11 cellular contexts compared by ENCODE assay signal in the genomic region with DNA sequence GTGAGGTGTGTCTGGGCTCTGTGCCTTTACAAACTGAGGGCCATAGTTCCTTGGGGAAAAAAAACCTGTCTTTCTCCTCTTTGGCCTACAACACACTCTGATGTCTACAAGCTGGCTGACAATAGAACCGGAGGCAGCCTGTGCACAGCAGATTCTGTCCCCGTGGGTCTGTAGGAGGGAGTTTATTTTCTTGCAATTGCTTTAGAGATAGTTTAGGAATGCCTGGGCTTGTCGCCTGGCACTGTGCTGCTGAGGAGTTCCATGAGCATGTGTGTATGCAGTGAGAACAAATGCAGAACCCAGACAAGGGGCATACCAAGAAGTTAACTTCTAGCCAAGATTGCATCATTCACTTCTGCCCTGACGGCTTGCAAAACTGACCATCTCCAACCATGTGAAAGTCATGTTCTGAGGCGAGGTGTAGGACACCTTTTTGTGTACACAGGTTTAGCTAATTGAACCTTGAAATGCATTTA. TPM values are rescaled to one million over a fixed set of nuclear protein-coding genes. Genes with fewer than 3 reads are reported as not detected.
DNase-seq lines count a peak whose midpoint lies in the region; ATAC-seq, FAIRE-seq and TF ChIP-seq lines count a peak whose summit lies in the region.
"Had no signal": no experiment of that assay in that cellular context is flagged by ENCODE, and none has a peak within 500 bp of the region (broad histone marks: within the 10 kb centered on the region; RNA-seq: fewer than 3 reads in every experiment).

No MANE protein-coding gene starts in this region.

- peaks cover 27% of the 10 kb centered on the region for H3K4me1 ChIP-seq in astrocyte (ENCODE audit: insufficient read depth, low read length)
- peaks cover 0 to 17% (median 2%) of the 10 kb centered on the region in 12 donors for H3K4me1 ChIP-seq in heart left ventricle
- H3K4me1 ChIP-seq in mucosa of descending colon (ENCODE audit: low read depth) = no peaks in the 10 kb centered on the region

- H3K4me3 Mint-ChIP-seq in astrocyte (ENCODE audit: unreplicated experiment) = peak overlapping the region; percentile 20
- no peak overlapping the region for H3K4me3 Mint-ChIP-seq in activated T-cell treated with anti-CD3 and anti-CD28 coated beads, Interleukin-2, amount 50 U/mL, for 4 hours

- H3K27me3 ChIP-seq in astrocyte (ENCODE audit: insufficient read depth, low read length) (no peaks in the 10 kb centered on the region), heart left ventricle (no peaks in the 10 kb centered on the region)

- H3K36me3 ChIP-seq in astrocyte (ENCODE audit: insufficient read depth, low read length) (peaks cover 73% of the 10 kb centered on the region), heart left ventricle (peaks cover 0 to 98% (median 81%) of the 10 kb centered on the region in 9 donors), mucosa of descending colon (ENCODE audit: low read depth) (no peaks in the 10 kb centered on the region)

- H3K9me3 ChIP-seq in astrocyte (ENCODE audit: insufficient read depth, low read depth, low read length) (no peaks in the 10 kb centered on the region), heart left ventricle (no peaks in the 10 kb centered on the region), mucosa of descending colon (no peaks in the 10 kb centered on the region)

- H3K27ac ChIP-seq in astrocyte (ENCODE audit: low read depth, low read length) = peak overlapping the region; percentile 80
- peak overlapping the region in 1 of 12 donors; percentile 49 for H3K27ac ChIP-seq in heart left ventricle

- H3K4me2 ChIP-seq in astrocyte (ENCODE audit: low read length) = peak overlapping the region; percentile 45

- WGBS in heart left ventricle, 4 donors = 42 to 50% (median 48%) methylated on average over 5 of the region's 5 CpGs

- H3K27ac Mint-ChIP-seq in astrocyte (ENCODE audit: unreplicated experiment) = peak overlapping the region; percentile 94

- H3K9me3 Mint-ChIP-seq in astrocyte (ENCODE audit: unreplicated experiment) = no peaks in the 10 kb centered on the region
- H3K9me3 Mint-ChIP-seq in activated T-cell treated with anti-CD3 and anti-CD28 coated beads, Interleukin-2, amount 50 U/mL, for 4 hours = no peaks in the 10 kb centered on the region

- H3K9ac ChIP-seq in astrocyte (ENCODE audit: low read length) = peak overlapping the region; percentile 50

- H3K4me3 ChIP-seq in astrocyte (ENCODE audit: insufficient read depth, low read depth, low read length) (no peak overlapping the region), heart left ventricle (no peak overlapping the region), mucosa of descending colon (no peak overlapping the region)

- intact Hi-C loops in heart left ventricle (cut with DNase I) (no loop called here), posterior cingulate gyrus (cut with DNase I) (no loop called here), mucosa of descending colon (cut with DNase I, micrococcal nuclease) (no loop called here)

- no peak overlapping the region for H2AFZ ChIP-seq in astrocyte (ENCODE audit: low read depth, low read length)

- peak; percentile 24 to 81 (median 64) for ATAC-seq in heart left ventricle
- no peak for ATAC-seq in mucosa of descending colon
- no peak for ATAC-seq in activated T-cell treated with anti-CD3 and anti-CD28 coated beads, Interleukin-2, amount 50 U/mL, for 4 hours
- no peak for ATAC-seq in GM18858 (IDR thresholded peaks at IDR 0.05; ENCODE audit: unreplicated experiment)
- no peak for ATAC-seq in GM19452 (IDR thresholded peaks at IDR 0.05; ENCODE audit: unreplicated experiment)

- no peaks in the 10 kb centered on the region for H3K27me3 Mint-ChIP-seq in astrocyte (ENCODE audit: low read depth, unreplicated experiment)
- no peaks in the 10 kb centered on the region for H3K27me3 Mint-ChIP-seq in activated T-cell treated with anti-CD3 and anti-CD28 coated beads, Interleukin-2, amount 50 U/mL, for 4 hours (ENCODE audit: low read depth)

- DNase-seq in ELF-1 (ENCODE audit: low read depth, low spot score) (peak; percentile 56), astrocyte (ENCODE audit: low read depth) (peak; percentile 94), heart left ventricle (peak in 1 of 5 donors; percentile 41), posterior cingulate gyrus (peak in 7 of 10 donors; percentile 17 to 87 (median 41)), mucosa of descending colon (no peak)
- no peak for DNase-seq in activated T-cell treated with anti-CD3 and anti-CD28 coated beads, Interleukin-2, amount 50 U/mL, for 4 hours
- DNase-seq: DMS 273 treated with DMSO at 0.1 percent for 48 hours; Kasumi-1; stimulated activated naive CD4-positive, alpha-beta T cell treated with Interleukin-2 at 50 U/mL for 16 hours had no signal

- peaks cover 21% of the 10 kb centered on the region for H3K79me2 ChIP-seq in astrocyte (ENCODE audit: insufficient read depth, low read length)

- H4K20me1 ChIP-seq in astrocyte (ENCODE audit: insufficient read depth, low read length) = no peaks in the 10 kb centered on the region

- FAIRE-seq in astrocyte (lab: Jason Lieb, UNC) = peak; percentile 45

- peaks cover 51% of the 10 kb centered on the region for H3K4me1 Mint-ChIP-seq in astrocyte (ENCODE audit: low read depth, unreplicated experiment)
- peaks cover 17% of the 10 kb centered on the region for H3K4me1 Mint-ChIP-seq in activated T-cell treated with anti-CD3 and anti-CD28 coated beads, Interleukin-2, amount 50 U/mL, for 4 hours (ENCODE audit: low read depth)

- peaks cover 46% of the 10 kb centered on the region for H3K36me3 Mint-ChIP-seq in astrocyte (ENCODE audit: low read depth, unreplicated experiment)
- peaks cover 53% of the 10 kb centered on the region for H3K36me3 Mint-ChIP-seq in activated T-cell treated with anti-CD3 and anti-CD28 coated beads, Interleukin-2, amount 50 U/mL, for 4 hours (ENCODE audit: insufficient read depth)

- TF ChIP-seq CTCF in astrocyte (IDR thresholded peaks at IDR 0.05; ENCODE audit: insufficient read depth, low read depth, low read length) = no peak
- no peak for TF ChIP-seq CTCF in heart left ventricle (IDR thresholded peaks at IDR 0.05)
- no peak for TF ChIP-seq CTCF in mucosa of descending colon (IDR thresholded peaks at IDR 0.05)

- TF ChIP-seq POLR2A in heart left ventricle (IDR thresholded peaks at IDR 0.05) = no peak

RNA-seq across cellular contexts. Expression of gene CCNI, which starts 54.1 kb away (rescaled TPM):
- 135 and 141 TPM in 2 replicates for total RNA-seq in astrocyte
- total RNA-seq in heart left ventricle = 100 to 1,000 TPM; 232 to 356 (median 303) TPM
- 100 to 1,000 TPM in 1 of 2 donors, 10 to 100 TPM in 1; 49.4 to 154 TPM for polyA plus RNA-seq in heart left ventricle
- 100 to 1,000 TPM; 175 to 323 (median 190) TPM for total RNA-seq in mucosa of descending colon
- 100 to 1,000 TPM; 108 to 123 (median 114) TPM for total RNA-seq in activated T-cell treated with anti-CD3 and anti-CD28 coated beads, Interleukin-2, amount 50 U/mL, for 4 hours

Comparison
In these comparisons a context has a peak if more than half of its experiments do, and no peak if none do; other contexts are left out.
1. DNase-seq: peak in ELF-1 (single experiment), astrocyte (single experiment) and posterior cingulate gyrus (7 of 10); none in mucosa of descending colon (0 of 3) and activated T-cell treated with anti-CD3 and anti-CD28 coated beads, Interleukin-2, amount 50 U/mL, for 4 hours (single experiment).
2. ATAC-seq: peak in heart left ventricle (4 of 4); none in mucosa of descending colon (single experiment), activated T-cell treated with anti-CD3 and anti-CD28 coated beads, Interleukin-2, amount 50 U/mL, for 4 hours (0 of 2), GM18858 (single experiment) and GM19452 (single experiment).